Comparison of ENCODE assay signal across 13 cellular contexts in the genomic region with DNA sequence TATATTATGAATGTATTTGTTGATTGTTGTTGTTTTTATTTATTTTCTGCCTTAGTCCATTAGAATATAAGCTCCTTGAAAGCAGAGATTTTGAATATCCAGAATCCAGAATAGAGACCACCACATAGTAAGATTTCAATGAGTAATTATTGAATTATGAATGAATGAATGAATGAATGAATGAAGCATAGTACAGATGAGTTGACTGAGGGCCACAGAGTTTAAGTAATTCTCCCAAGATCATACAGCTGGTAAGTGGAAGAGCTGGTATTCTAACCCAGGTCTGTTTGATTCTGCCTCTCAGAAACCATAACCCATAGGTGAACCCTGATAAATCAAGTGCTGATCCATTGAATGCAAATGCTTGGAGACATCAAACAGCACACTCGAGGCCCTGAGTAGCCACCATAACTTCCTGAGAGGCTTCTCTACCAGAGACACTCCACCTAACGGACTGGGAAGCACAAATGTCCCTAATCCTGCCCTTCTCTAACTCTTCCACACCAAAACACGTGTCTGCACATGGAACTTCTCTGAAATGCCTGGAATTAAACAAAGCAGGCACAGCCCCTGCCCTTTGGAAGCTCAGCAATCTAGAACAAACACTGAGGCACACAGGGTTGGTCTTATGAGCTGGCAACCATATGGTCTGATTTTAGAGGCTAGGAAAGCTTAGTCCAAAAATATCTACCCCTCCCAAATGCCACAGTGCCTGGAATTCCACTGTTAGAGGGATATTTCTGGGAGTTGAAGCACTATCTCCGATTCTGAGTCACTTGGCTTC.
DNase-seq lines count a peak whose midpoint lies in the region; ATAC-seq, FAIRE-seq and TF ChIP-seq lines count a peak whose summit lies in the region.
"Had no signal": no experiment of that assay in that cellular context is flagged by ENCODE, and none has a peak within 500 bp of the region (broad histone marks: within the 10 kb centered on the region; RNA-seq: fewer than 3 reads in every experiment).

No MANE protein-coding gene starts in this region.

- no peaks in the 10 kb centered on the region for H3K27me3 ChIP-seq in OCI-LY1 (ENCODE audit: insufficient read depth, low read length)
- no peaks in the 10 kb centered on the region for H3K27me3 ChIP-seq in pancreas
- H3K27me3 ChIP-seq in BE2C: no peaks in the 10 kb centered on the region

- H3K4me1 ChIP-seq in OCI-LY1 (ENCODE audit: insufficient read depth, low read length, severe bottlenecking) (peaks cover 62% of the 10 kb centered on the region), pancreas (peaks cover 15 to 41% (median 37%) of the 10 kb centered on the region in 3 donors), BE2C (no peaks in the 10 kb centered on the region)

- TF ChIP-seq CTCF in CD14-positive monocyte (IDR thresholded peaks at IDR 0.05): no peak
- no peak for TF ChIP-seq CTCF in OCI-LY1 (IDR thresholded peaks at IDR 0.05; ENCODE audit: low read length)
- no peak for TF ChIP-seq CTCF in fibroblast of pulmonary artery (IDR thresholded peaks at IDR 0.05; ENCODE audit: low read length, missing control alignments)
- no peak for TF ChIP-seq CTCF in pancreas (IDR thresholded peaks at IDR 0.05)
- TF ChIP-seq CTCF in BE2C (IDR thresholded peaks at IDR 0.05; ENCODE audit: low read depth, low read length): no peak

- no peaks in the 10 kb centered on the region for H3K36me3 Mint-ChIP-seq in CD14-positive monocyte
- peaks cover 2% of the 10 kb centered on the region for H3K36me3 Mint-ChIP-seq in activated CD4-positive, alpha-beta T cell treated with anti-CD3 and anti-CD28 coated beads, Interleukin-2, amount 10 ng/mL, durations not matched to agents 7 days and 5 days (ENCODE audit: low read depth)

- no peaks in the 10 kb centered on the region for H3F3A ChIP-seq in OCI-LY1 (ENCODE audit: insufficient read depth, low read length)

- DNase-seq in CD14-positive monocyte (ENCODE audit: low spot score) (no peak), fibroblast of pulmonary artery (ENCODE audit: low read depth) (peak; percentile 82), pancreas (no peak), NCI-H1417 treated with DMSO at 0.1 percent for 48 hours (lab: John Stamatoyannopoulos, UW) (no peak), COLO668 (lab: John Stamatoyannopoulos, UW; ENCODE audit: unreplicated experiment) (no peak), BE2C (no peak)
- DNase-seq in activated CD4-positive, alpha-beta T cell treated with anti-CD3 and anti-CD28 coated beads, Interleukin-2, amount 10 ng/mL, durations not matched to agents 7 days and 5 days: no peak
- DNase-seq: activated T-cell treated with anti-CD3 and anti-CD28 coated beads, Interleukin-2, amount 50 U/mL, for 4 hours; cerebellar nuclear complex; NCI-H1417; PC-9; stimulated activated CD4-positive, alpha-beta T cell treated with anti-CD3 and anti-CD28 coated beads, Interleukin-12 subunit alpha, Interleukin-12 subunit beta, amount 100 ng/mL, for 4 hours had no signal

- no peaks in the 10 kb centered on the region for H3K9me2 ChIP-seq in OCI-LY1 (ENCODE audit: low read depth, low read length)

- H3K4me3 ChIP-seq in OCI-LY1 (ENCODE audit: low read depth, low read length, poor library complexity, severe bottlenecking) (no peak overlapping the region), fibroblast of pulmonary artery (replicated peaks; ENCODE audit: low read depth, low read length) (no peak overlapping the region), pancreas (no peak overlapping the region), BE2C (ENCODE audit: low read depth, low read length) (no peak overlapping the region)
- H3K4me3 ChIP-seq: PC-9 had no signal

- POLR2A ChIA-PET in activated CD4-positive, alpha-beta T cell treated with anti-CD3 and anti-CD28 coated beads, Interleukin-2, amount 10 ng/mL, durations not matched to agents 7 days and 5 days (lab: Charles Lee): no interaction called here

- H3K27me3 Mint-ChIP-seq in CD14-positive monocyte (ENCODE audit: low read depth in 3 of 3): peaks cover 0 to 11% (median 5%) of the 10 kb centered on the region in 3 donors
- no peaks in the 10 kb centered on the region for H3K27me3 Mint-ChIP-seq in activated CD4-positive, alpha-beta T cell treated with anti-CD3 and anti-CD28 coated beads, Interleukin-2, amount 10 ng/mL, durations not matched to agents 7 days and 5 days

- H3K27ac ChIP-seq in OCI-LY1 (ENCODE audit: low read depth, low read length, poor library complexity, severe bottlenecking) (peak overlapping the region; percentile 99), pancreas (peak overlapping the region in 2 of 4 donors; percentile 32 to 81)
- H3K27ac ChIP-seq: PC-9 had no signal

- peak overlapping the region; percentile 42 for H3K9ac ChIP-seq in OCI-LY1 (ENCODE audit: low read length)

- no peak overlapping the region for H3K4me3 Mint-ChIP-seq in CD14-positive monocyte
- H3K4me3 Mint-ChIP-seq in activated CD4-positive, alpha-beta T cell treated with anti-CD3 and anti-CD28 coated beads, Interleukin-2, amount 10 ng/mL, durations not matched to agents 7 days and 5 days: no peak overlapping the region
- H3K4me3 Mint-ChIP-seq: activated T-cell treated with anti-CD3 and anti-CD28 coated beads, Interleukin-2, amount 50 U/mL, for 4 hours had no signal

- H3K36me3 ChIP-seq in OCI-LY1 (ENCODE audit: insufficient read depth, low read length): peaks cover 19% of the 10 kb centered on the region; the same call in 1 of the 2 replicates
- no peaks in the 10 kb centered on the region for H3K36me3 ChIP-seq in pancreas
- no peaks in the 10 kb centered on the region for H3K36me3 ChIP-seq in BE2C

- 29 to 32% methylated on average over 4 of the region's 4 CpGs for WGBS in pancreas, 2 donors

- peak in 3 of 4 donors; percentile 20 to 39 (median 26) for ATAC-seq in pancreas
- ATAC-seq: activated T-cell treated with anti-CD3 and anti-CD28 coated beads, Interleukin-2, amount 50 U/mL, for 4 hours had no signal

- H2AFZ ChIP-seq in OCI-LY1 (ENCODE audit: low read length): no peak overlapping the region
- H2AFZ ChIP-seq: PC-9 had no signal

- H3K4me1 Mint-ChIP-seq in CD14-positive monocyte: peaks cover 17% of the 10 kb centered on the region
- H3K4me1 Mint-ChIP-seq in activated CD4-positive, alpha-beta T cell treated with anti-CD3 and anti-CD28 coated beads, Interleukin-2, amount 10 ng/mL, durations not matched to agents 7 days and 5 days: peaks cover 15% of the 10 kb centered on the region

- no peaks in the 10 kb centered on the region for H4K20me1 ChIP-seq in OCI-LY1 (ENCODE audit: insufficient read depth, low read length)

- H3K27ac Mint-ChIP-seq in CD14-positive monocyte: peak overlapping the region in 4 of 7 donors; percentile 18 to 73 (median 44)
- no peak overlapping the region for H3K27ac Mint-ChIP-seq in activated CD4-positive, alpha-beta T cell treated with anti-CD3 and anti-CD28 coated beads, Interleukin-2, amount 10 ng/mL, durations not matched to agents 7 days and 5 days

- intact Hi-C loops in CD14-positive monocyte (cut with micrococcal nuclease): no loop called here
- intact Hi-C loops in pancreas (cut with DNase I): no loop called here

- CTCF ChIA-PET in activated CD4-positive, alpha-beta T cell treated with anti-CD3 and anti-CD28 coated beads, Interleukin-2, amount 10 ng/mL, durations not matched to agents 7 days and 5 days (lab: Charles Lee): interaction anchor here (0.8 to 2.4 kb wide), 4 partner anchors 8 to 42 kb away, joined by 3 to 6 read pairs (median 6); no protein-coding TSS in a partner anchor

- H3K4me2 ChIP-seq in OCI-LY1 (ENCODE audit: low read length): peak overlapping the region; percentile 39; the same call in 1 of the 2 replicates
- H3K4me2 ChIP-seq: PC-9 had no signal

- H3K9me3 ChIP-seq in OCI-LY1 (ENCODE audit: low read length): no peaks in the 10 kb centered on the region
- no peaks in the 10 kb centered on the region for H3K9me3 ChIP-seq in pancreas
- no peaks in the 10 kb centered on the region for H3K9me3 ChIP-seq in BE2C

- H3K9me3 Mint-ChIP-seq in CD14-positive monocyte: peaks cover 0 to 5% (median 0%) of the 10 kb centered on the region in 7 donors
- peaks cover 4% of the 10 kb centered on the region for H3K9me3 Mint-ChIP-seq in activated CD4-positive, alpha-beta T cell treated with anti-CD3 and anti-CD28 coated beads, Interleukin-2, amount 10 ng/mL, durations not matched to agents 7 days and 5 days
- H3K9me3 Mint-ChIP-seq: activated T-cell treated with anti-CD3 and anti-CD28 coated beads, Interleukin-2, amount 50 U/mL, for 4 hours had no signal

- no peaks in the 10 kb centered on the region; the same call in 1 of the 2 replicates for H3K79me2 ChIP-seq in OCI-LY1 (ENCODE audit: insufficient read depth, low read length)

- FAIRE-seq in pancreas (lab: Jason Lieb, UNC): no peak
